ENCODE assay signal across 19 cellular contexts in the genomic region with DNA sequence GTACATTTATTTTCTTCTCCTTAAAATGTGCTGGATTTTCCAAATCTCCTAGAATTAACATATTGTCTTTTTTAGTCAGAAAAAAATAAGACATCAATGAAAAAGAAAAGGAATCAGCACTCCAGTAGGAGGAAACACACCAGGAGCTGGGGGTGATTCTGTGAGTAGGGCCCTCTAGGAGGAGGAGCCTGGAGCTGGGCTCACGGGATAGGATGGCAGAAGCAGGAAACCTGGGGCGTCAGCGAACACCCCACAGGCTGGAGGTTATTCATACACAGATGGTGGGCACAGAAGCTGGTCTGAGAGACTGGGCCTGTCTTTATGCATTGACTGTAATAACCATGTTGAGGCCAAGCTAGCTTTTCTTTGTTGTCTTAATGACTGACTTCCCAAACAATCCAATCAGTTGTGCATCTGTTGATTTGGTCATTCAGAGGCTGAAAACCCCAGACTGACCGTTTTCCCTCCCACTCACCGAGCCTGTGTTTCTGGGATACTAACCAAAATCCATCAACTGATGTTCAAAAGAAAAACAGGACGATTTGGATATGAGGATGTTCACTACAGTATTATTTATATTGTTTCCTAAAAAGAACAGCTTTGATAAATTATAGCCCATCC.
"Had no signal": no experiment of that assay in that cellular context is flagged by ENCODE, and none has a peak within 500 bp of the region (broad histone marks: within the 10 kb centered on the region; RNA-seq: fewer than 3 reads in every experiment).

No MANE protein-coding gene starts in this region.

- H3K9me3 ChIP-seq: mucosa of descending colon, psoas muscle, right lobe of liver, spleen, suprapubic skin, upper lobe of left lung had no signal

- H3K27ac ChIP-seq: psoas muscle, right lobe of liver, spleen, suprapubic skin, upper lobe of left lung had no signal

- H3K4me3 ChIP-seq: mucosa of descending colon, psoas muscle, right lobe of liver, spleen, suprapubic skin, upper lobe of left lung had no signal

- FAIRE-seq: TTC549 had no signal

- ATAC-seq: activated CD8-positive, alpha-beta memory T cell treated with anti-CD3 and anti-CD28 coated beads, Interleukin-2, amount 10 ng/mL, durations not matched to agents 7 days and 5 days; mucosa of descending colon; naive thymus-derived CD8-positive, alpha-beta T cell; psoas muscle; right lobe of liver; stimulated activated memory B cell treated with anti-CD40 and anti-IgM and Interleukin-4, amounts not matched to agents 10 μg/mL and 1 μg/mL and 100 μg/mL, for 72 hours had no signal

- H3K36me3 ChIP-seq: right lobe of liver, spleen, suprapubic skin, upper lobe of left lung had no signal

- H3K4me1 ChIP-seq: psoas muscle, right lobe of liver, upper lobe of left lung had no signal

- DNase-seq: activated CD4-positive, alpha-beta T cell treated with anti-CD3 and anti-CD28 coated beads, Interleukin-2, amount 50 U/mL, for 4 hours; activated CD8-positive, alpha-beta memory T cell treated with anti-CD3 and anti-CD28 coated beads, Interleukin-2, amount 10 ng/mL, durations not matched to agents 7 days and 5 days; activated effector memory CD4-positive, alpha-beta T cell treated with Interleukin-2 at 50 U/mL for 16 hours; activated T-cell treated with anti-CD3 and anti-CD28 coated beads, Interleukin-2, amount 50 U/mL, for 24 hours; cortex of kidney; effector memory CD4-positive, alpha-beta T cell; erythroblast; mammary epithelial cell; mucosa of descending colon; naive thymus-derived CD8-positive, alpha-beta T cell; psoas muscle; right lobe of liver; spleen; stimulated activated CD4-positive, alpha-beta T cell treated with anti-CD3 and anti-CD28 coated beads, Interleukin-1b, Interleukin-23, amount 100 ng/mL, for 48 hours; T-helper 2 cell; upper lobe of left lung had no signal

- H3K27me3 ChIP-seq: right lobe of liver, suprapubic skin, upper lobe of left lung had no signal
